In the genomic region with DNA sequence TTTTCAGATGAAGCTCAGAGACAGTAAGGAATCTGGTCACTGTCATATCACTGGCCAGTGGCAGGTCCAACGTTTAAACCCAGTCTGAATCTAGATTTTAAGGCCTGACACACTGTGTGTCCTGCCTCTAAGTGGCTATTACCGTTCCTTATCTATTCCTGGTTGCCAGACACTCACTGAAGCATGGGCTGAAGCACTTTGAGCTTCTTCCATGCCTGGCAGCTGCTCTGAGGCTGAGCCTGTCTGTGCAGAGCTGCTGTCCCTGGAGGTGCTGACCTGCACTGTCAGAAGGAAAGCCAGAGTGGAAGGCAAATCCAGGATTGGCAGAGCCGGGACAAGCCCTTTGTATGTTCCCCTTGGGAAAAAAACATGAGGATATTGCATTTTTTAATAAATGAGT, we compare ENCODE assay signal across 19 cellular contexts.
DNase-seq lines count a peak whose midpoint lies in the region; ATAC-seq, FAIRE-seq and TF ChIP-seq lines count a peak whose summit lies in the region.
"Had no signal": no experiment of that assay in that cellular context is flagged by ENCODE, and none has a peak within 500 bp of the region (broad histone marks: within the 10 kb centered on the region; RNA-seq: fewer than 3 reads in every experiment).

No MANE protein-coding gene starts in this region.

- no peak for TF ChIP-seq CTCF in HepG2 (CRISPR knock-in tag; IDR thresholded peaks at IDR 0.05)
- TF ChIP-seq CTCF in right lobe of liver (IDR thresholded peaks at IDR 0.05): no peak
- TF ChIP-seq CTCF in esophagus squamous epithelium (IDR thresholded peaks at IDR 0.05): peak in 1 of 6 experiments; percentile 26

- H2AK5ac ChIP-seq in mesenchymal stem cell (ENCODE audit: low read length, severe bottlenecking): no peak overlapping the region

- no peak overlapping the region for H4K8ac ChIP-seq in mesenchymal stem cell (ENCODE audit: low read length)

- WGBS in HepG2 (ENCODE audit: low lambda C conversion rate): 0% methylated on average over 1 of the region's 3 CpGs
- WGBS in right lobe of liver (ENCODE audit: insufficient coverage, low coverage, low lambda C conversion rate, missing lambda C conversion rate): 48% methylated on average over 3 of the region's 3 CpGs
- WGBS in esophagus squamous epithelium, 2 donors: 17 to 33% methylated on average over 3 of the region's 3 CpGs
- WGBS in mesenchymal stem cell: 2% methylated on average over 2 of the region's 3 CpGs

- ATAC-seq in HepG2: peak; percentile 37
- no peak for ATAC-seq in right lobe of liver
- ATAC-seq in HG02885 (IDR thresholded peaks at IDR 0.05; ENCODE audit: poor library complexity, unreplicated experiment): no peak
- ATAC-seq in GM21423 (IDR thresholded peaks at IDR 0.05; ENCODE audit: unreplicated experiment): no peak

- no peak overlapping the region for H3K14ac ChIP-seq in mesenchymal stem cell (ENCODE audit: low read length in 2 of 2)

- H3K79me1 ChIP-seq in mesenchymal stem cell (replicated peaks; ENCODE audit: low read length, poor library complexity, severe bottlenecking): no peaks in the 10 kb centered on the region

- no peak overlapping the region for H3K23ac ChIP-seq in mesenchymal stem cell (ENCODE audit: low read length in 2 of 2)

- TF ChIP-seq POLR2A in HepG2 (IDR thresholded peaks at IDR 0.05; ENCODE audit: insufficient read depth in 1 of 2, low read depth in 2 of 2, low read length in 2 of 2) (no peak), right lobe of liver (IDR thresholded peaks at IDR 0.05) (no peak), esophagus squamous epithelium (IDR thresholded peaks at IDR 0.05) (no peak)

- no peak for TF ChIP-seq EP300 in HepG2 (IDR thresholded peaks at IDR 0.05; ENCODE audit: low read depth in 2 of 2, low read length in 2 of 2)
- no peak for TF ChIP-seq EP300 in HepG2 (CRISPR knock-in tag; IDR thresholded peaks at IDR 0.05; ENCODE audit: borderline replicate concordance)

- H3K79me2 ChIP-seq in HepG2 (ENCODE audit: insufficient read depth, low read length): no peaks in the 10 kb centered on the region

- no peak overlapping the region for H2BK120ac ChIP-seq in mesenchymal stem cell (ENCODE audit: low read depth, low read length)

- H3K9me3 ChIP-seq in HepG2 (ENCODE audit: low read length) (no peaks in the 10 kb centered on the region), right lobe of liver (no peaks in the 10 kb centered on the region), esophagus squamous epithelium (no peaks in the 10 kb centered on the region), mesenchymal stem cell (ENCODE audit: control insufficient read depth, low read length) (no peaks in the 10 kb centered on the region)
- H3K9me3 ChIP-seq: uterus had no signal

- intact Hi-C loops in HepG2 (cut with micrococcal nuclease; ENCODE audit: unreplicated experiment) (no loop called here), right lobe of liver (cut with DNase I) (no loop called here), esophagus squamous epithelium (cut with DNase I) (loop anchor here (5.0 kb wide), 1 partner anchor 197 kb away; no protein-coding TSS in a partner anchor)

- H4K91ac ChIP-seq in mesenchymal stem cell (ENCODE audit: low read length): no peak overlapping the region

- no peak for FAIRE-seq in HepG2 (lab: Jason Lieb, UNC)
- FAIRE-seq: bronchial epithelial cell had no signal

- in situ Hi-C loops in HepG2 (cut with HindIII; ENCODE audit: extremely low pct_ligation_motif_present, low pct_unique_long_range_greater_than_20kb): loop anchor here (5.0 to 25.0 kb wide), 2 partner anchors 197 to 892 kb away; partner anchors contain the start of gene MTUS2

- H2BK5ac ChIP-seq in mesenchymal stem cell (ENCODE audit: low read depth, low read length, poor library complexity, severe bottlenecking): no peak overlapping the region

- no peaks in the 10 kb centered on the region for H4K20me1 ChIP-seq in HepG2 (ENCODE audit: insufficient read depth, low read length)

- H2BK12ac ChIP-seq in mesenchymal stem cell (ENCODE audit: low read length in 2 of 2): peak overlapping the region; percentile 9 to 47

- H3K36me3 ChIP-seq in HepG2 (replicated peaks in 1 of 2; ENCODE audit: control insufficient read depth in 1 of 2, insufficient read depth in 2 of 2, low read length in 2 of 2) (no peaks in the 10 kb centered on the region), right lobe of liver (no peaks in the 10 kb centered on the region), esophagus squamous epithelium (no peaks in the 10 kb centered on the region), mesenchymal stem cell (ENCODE audit: control insufficient read depth in 1 of 2, insufficient read depth in 2 of 2, low read depth in 1 of 2, low read length in 2 of 2) (peaks cover 0 to 3% of the 10 kb centered on the region in 2 experiments)
- H3K36me3 ChIP-seq: uterus had no signal

- DNase-seq in HepG2 (ENCODE audit: low spot score) (no peak), right lobe of liver (no peak), esophagus squamous epithelium (lab: John Stamatoyannopoulos, UW) (no peak), mesenchymal stem cell (peak; percentile 59), HPDE6-E6E7 (ENCODE audit: extremely low spot score) (no peak)
- no peak for DNase-seq in stimulated activated naive CD4-positive, alpha-beta T cell treated with Interleukin-2 at 50 U/mL for 16 hours (lab: John Stamatoyannopoulos, UW)
- DNase-seq: activated CD4-positive, alpha-beta T cell treated with anti-CD3 and anti-CD28 coated beads, Interleukin-2, amount 10 ng/mL, durations not matched to agents 24 days and 14 days; CD4-positive, alpha-beta memory T cell; DMS53; NCI-H2029; NCI-H510A; nephron progenitor cell; RPMI8226; stimulated activated CD8-positive, alpha-beta memory T cell treated with anti-CD3 and anti-CD28 coated beads, Interleukin-4, amount 100 ng/mL, for 48 hours; substantia nigra; uterus had no signal

- H3K4me3 ChIP-seq in HepG2 (replicated peaks in 1 of 3; ENCODE audit: insufficient read depth in 1 of 3, low read depth in 2 of 3, low read length in 3 of 3): no peak overlapping the region
- no peak overlapping the region for H3K4me3 ChIP-seq in right lobe of liver
- no peak overlapping the region for H3K4me3 ChIP-seq in esophagus squamous epithelium
- H3K4me3 ChIP-seq in mesenchymal stem cell (ENCODE audit: insufficient read depth in 1 of 2, low read depth in 1 of 2, low read length in 2 of 2): no peak overlapping the region
- H3K4me3 ChIP-seq: uterus had no signal

- no peak overlapping the region for H2BK15ac ChIP-seq in mesenchymal stem cell (ENCODE audit: low read depth, poor library complexity, severe bottlenecking)

- no peak overlapping the region for H3K27ac ChIP-seq in HepG2 (ENCODE audit: extremely low read length, insufficient read depth, low read length)
- no peak overlapping the region for H3K27ac ChIP-seq in right lobe of liver
- H3K27ac ChIP-seq in esophagus squamous epithelium: peak overlapping the region; percentile 69 to 77 (median 72)
- H3K27ac ChIP-seq in mesenchymal stem cell (ENCODE audit: low read length, poor library complexity, severe bottlenecking): no peak overlapping the region
- H3K27ac ChIP-seq: uterus had no signal

- H3K27me3 ChIP-seq in HepG2 (ENCODE audit: control insufficient read depth in 1 of 2, insufficient read depth in 2 of 2, low read length in 2 of 2): peaks cover 1 to 5% of the 10 kb centered on the region in 2 experiments; a peak in 2 of 5 replicates
- no peaks in the 10 kb centered on the region for H3K27me3 ChIP-seq in right lobe of liver
- H3K27me3 ChIP-seq in esophagus squamous epithelium: peaks cover 0 to 11% (median 0%) of the 10 kb centered on the region in 4 donors
- H3K27me3 ChIP-seq in mesenchymal stem cell (ENCODE audit: control insufficient read depth in 1 of 2, insufficient read depth in 1 of 2, low read length in 2 of 2): no peaks in the 10 kb centered on the region
- H3K27me3 ChIP-seq: uterus had no signal

- POLR2A ChIA-PET in HepG2 (lab: Yijun Ruan, JAX): no interaction called here

- H3K18ac ChIP-seq in mesenchymal stem cell (ENCODE audit: low read depth in 1 of 2, low read length in 2 of 2): peak overlapping the region; percentile 64 to 85

- H3K4ac ChIP-seq in mesenchymal stem cell (ENCODE audit: low read depth in 1 of 2, low read length in 2 of 2): peak overlapping the region in 1 of 2 experiments; percentile 65

- CTCF ChIA-PET in HepG2 (lab: Yijun Ruan, JAX; ENCODE audit: low intra/inter-chr PET ratio, low total read pairs): no interaction called here

- TF ChIP-seq RAD21 in HepG2 (CRISPR knock-in tag; IDR thresholded peaks at IDR 0.05): no peak

- H3K4me2 ChIP-seq in HepG2 (ENCODE audit: low read depth, low read length): no peak overlapping the region
- H3K4me2 ChIP-seq in mesenchymal stem cell (ENCODE audit: low read length, poor library complexity, severe bottlenecking): no peak overlapping the region

- no TSS peak for BruUV-seq in HepG2 (replicated peaks; lab: Mats Ljungman, UMichigan)

- no peak overlapping the region for H3K9ac ChIP-seq in HepG2 (ENCODE audit: insufficient read depth, low read depth, low read length)
- no peak overlapping the region for H3K9ac ChIP-seq in mesenchymal stem cell (ENCODE audit: low read length)

- no peak overlapping the region for H2AFZ ChIP-seq in HepG2 (ENCODE audit: low read length)
- no peak overlapping the region for H2AFZ ChIP-seq in mesenchymal stem cell (ENCODE audit: low read depth, low read length)

- H3K4me1 ChIP-seq in HepG2 (ENCODE audit: insufficient read depth, low read length): no peaks in the 10 kb centered on the region
- H3K4me1 ChIP-seq in right lobe of liver: no peaks in the 10 kb centered on the region
- H3K4me1 ChIP-seq in esophagus squamous epithelium: peaks cover 6 to 69% (median 18%) of the 10 kb centered on the region in 3 donors
- H3K4me1 ChIP-seq in mesenchymal stem cell (ENCODE audit: control insufficient read depth, insufficient read depth, low read depth, low read length): peaks cover 6% of the 10 kb centered on the region
- H3K4me1 ChIP-seq: uterus had no signal

TF ChIP-seq in HepG2, 621 proteins besides CTCF, POLR2A, EP300 and RAD21 (continues in another document):
- TF ChIP-seq ZKSCAN5 (CRISPR knock-in tag; IDR thresholded peaks at IDR 0.05): no peak
- TF ChIP-seq BRCA1 (CRISPR knock-in tag; IDR thresholded peaks at IDR 0.05): no peak
- no peak for TF ChIP-seq ZNF468 (CRISPR knock-in tag; IDR thresholded peaks at IDR 0.05)
- TF ChIP-seq PHF5A (CRISPR knock-in tag; IDR thresholded peaks at IDR 0.05; ENCODE audit: low read depth, unreplicated experiment): no peak
- TF ChIP-seq, protein P1, sequence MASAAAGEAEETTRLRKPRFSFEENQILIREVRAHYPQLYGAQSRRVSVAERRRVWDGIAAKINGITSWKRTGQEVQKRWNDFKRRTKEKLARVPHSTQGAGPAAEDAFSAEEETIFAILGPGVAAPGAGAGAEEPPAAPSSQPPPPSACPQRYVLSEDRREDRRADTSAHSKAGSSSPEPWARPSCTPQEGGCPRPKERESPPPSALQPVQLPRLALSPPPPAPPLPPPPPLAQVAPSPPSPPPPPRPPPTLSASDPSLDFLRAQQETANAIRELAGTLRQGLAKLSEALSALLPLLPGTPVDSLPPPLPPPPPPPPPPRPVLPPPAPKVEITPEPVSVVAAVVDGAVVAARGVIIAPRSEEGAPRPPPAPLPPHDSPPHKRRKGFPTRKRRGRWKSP (CRISPR knock-in tag; IDR thresholded peaks at IDR 0.05): no peak
- no peak for TF ChIP-seq NR2F2 (IDR thresholded peaks at IDR 0.05; ENCODE audit: borderline replicate concordance, low read depth)
- TF ChIP-seq MBD4 (IDR thresholded peaks at IDR 0.05; ENCODE audit: borderline replicate concordance, low read length): no peak

Comparison
In these comparisons a context has a peak if more than half of its experiments do, and no peak if none do; other contexts are left out.
1. H3K27ac ChIP-seq: peak in esophagus squamous epithelium (4 of 4); none in HepG2 (single experiment), right lobe of liver (0 of 3) and mesenchymal stem cell (single experiment).